In the genomic region with DNA sequence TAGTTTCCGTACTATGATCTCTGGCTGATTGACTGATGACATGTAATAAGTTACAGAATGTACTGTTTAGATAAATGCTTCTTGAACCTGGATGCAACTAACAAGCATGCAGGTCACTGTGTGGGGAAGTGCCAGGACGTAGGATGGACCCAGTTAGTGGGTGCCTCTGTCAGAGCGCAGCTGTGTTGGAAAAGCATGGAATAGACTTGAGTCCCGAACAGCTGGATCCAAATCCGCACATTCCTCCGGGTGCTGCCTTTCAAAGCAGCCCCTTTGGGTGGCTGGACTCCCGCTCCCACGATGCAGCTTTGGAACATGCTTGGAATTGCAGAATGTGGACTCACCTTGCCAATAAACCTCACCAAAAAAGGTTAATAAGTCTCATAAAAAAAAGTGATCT, we compare ENCODE assay signal across 32 cellular contexts. TPM values are rescaled to one million over a fixed set of nuclear protein-coding genes. Genes with fewer than 3 reads are reported as not detected.
"Had no signal": no experiment of that assay in that cellular context is flagged by ENCODE, and none has a peak within 500 bp of the region (broad histone marks: within the 10 kb centered on the region; RNA-seq: fewer than 3 reads in every experiment).

No MANE protein-coding gene starts in this region.

- H3K9me3 ChIP-seq: adrenal gland, body of pancreas, colonic mucosa, gastrocnemius medialis, heart left ventricle had no signal

- DNase-seq: activated CD4-positive, alpha-beta memory T cell treated with anti-CD3 and anti-CD28 coated beads for 36 hours; activated CD4-positive, alpha-beta T cell treated with anti-CD3 and anti-CD28 coated beads for 36 hours; activated CD4-positive, alpha-beta T cell treated with anti-CD3 and anti-CD28 coated beads, Interleukin-2, amount 10 ng/mL, durations not matched to agents 24 days and 14 days; activated CD4-positive, CD25-positive, alpha-beta regulatory T cell; activated CD4-positive, CD25-positive, alpha-beta regulatory T cell treated with anti-CD3 and anti-CD28 coated beads, Interleukin-2, amount 50 U/mL, for 72 hours; activated CD8-positive, alpha-beta memory T cell treated with anti-CD3 and anti-CD28 coated beads, Interleukin-2, amount 10 ng/mL, durations not matched to agents 7 days and 5 days; activated CD8-positive, alpha-beta memory T cell treated with anti-CD3 and anti-CD28 coated beads, Interleukin-2, amount 50 U/mL, for 4 hours; activated CD8-positive, alpha-beta T cell treated with anti-CD3 and anti-CD28 coated beads, Interleukin-2, amount 10 ng/mL, durations not matched to agents 7 days and 5 days; activated effector memory CD4-positive, alpha-beta T cell treated with anti-CD3 and anti-CD28 coated beads, Interleukin-2, amount 50 U/mL, for 16 hours; activated naive CD4-positive, alpha-beta T cell treated with anti-CD3 and anti-CD28 coated beads for 36 hours; activated naive CD8-positive, alpha-beta T cell treated with anti-CD3 and anti-CD28 coated beads for 36 hours; activated naive CD8-positive, alpha-beta T cell treated with anti-CD3 and anti-CD28 coated beads, Interleukin-2, amount 50 U/mL, for 24 hours; activated T-cell treated with anti-CD3 and anti-CD28 coated beads, Interleukin-2, amount 50 U/mL, for 1 hour; activated T-cell treated with anti-CD3 and anti-CD28 coated beads, Interleukin-2, amount 50 U/mL, for 48 hours; adrenal gland; amygdala; body of pancreas; caudate nucleus; colonic mucosa; effector CD8-positive, alpha-beta T cell; foreskin keratinocyte; gastrocnemius medialis; glutamatergic neuron; heart left ventricle; T-helper 1 cell; T-helper 17 cell had no signal

- H3K4me1 ChIP-seq: adrenal gland, colonic mucosa, foreskin keratinocyte had no signal

- ATAC-seq: activated CD4-positive, alpha-beta T cell treated with anti-CD3 and anti-CD28 coated beads for 36 hours; activated CD8-positive, alpha-beta memory T cell treated with anti-CD3 and anti-CD28 coated beads, Interleukin-2, amount 10 ng/mL, durations not matched to agents 7 days and 5 days; activated CD8-positive, alpha-beta T cell treated with anti-CD3 and anti-CD28 coated beads, Interleukin-2, amount 10 ng/mL, durations not matched to agents 7 days and 5 days; activated naive CD8-positive, alpha-beta T cell treated with anti-CD3 and anti-CD28 coated beads, Interleukin-2, amount 50 U/mL, for 24 hours; body of pancreas; esophagus mucosa; foreskin keratinocyte; gastrocnemius medialis; heart left ventricle; T-helper 17 cell had no signal

- H3K9me3 Mint-ChIP-seq: activated CD4-positive, alpha-beta memory T cell treated with anti-CD3 and anti-CD28 coated beads for 36 hours; activated CD4-positive, alpha-beta T cell treated with anti-CD3 and anti-CD28 coated beads, Interleukin-2, amount 10 ng/mL, durations not matched to agents 24 days and 14 days; activated naive CD4-positive, alpha-beta T cell treated with anti-CD3 and anti-CD28 coated beads for 36 hours; activated naive CD4-positive, alpha-beta T cell treated with anti-CD3 and anti-CD28 coated beads, Interleukin-2, amount 50 U/mL, for 24 hours; activated naive CD8-positive, alpha-beta T cell treated with anti-CD3 and anti-CD28 coated beads for 36 hours; activated naive CD8-positive, alpha-beta T cell treated with anti-CD3 and anti-CD28 coated beads, Interleukin-2, amount 50 U/mL, for 24 hours; activated T-helper 1 cell treated with anti-CD3 and anti-CD28 coated beads, Interleukin-12 subunit alpha, Interleukin-12 subunit beta, Interleukin-2, Interleukin-4 antibody, amounts not matched to agents 30 ng/mL and 10 ng/mL and 1 ng/mL, durations not matched to agents 14 hours and 24 hours and 36 hours; activated T-helper 2 cell treated with anti-CD3 and anti-CD28 coated beads, Interferon-gamma antibody, Interleukin-2, Interleukin-4, amounts not matched to agents 10 μg/mL and 5 μg/mL and 100 μg/mL, durations not matched to agents 14 hours and 24 hours and 36 hours had no signal

- H3K27me3 ChIP-seq: body of pancreas, colonic mucosa, foreskin keratinocyte had no signal

- H3K27ac ChIP-seq: adrenal gland, body of pancreas, colonic mucosa, epithelial cell of prostate, foreskin keratinocyte, gastrocnemius medialis, heart left ventricle had no signal

- H3K4me1 Mint-ChIP-seq: T-helper 17 cell had no signal

- H3K4me3 ChIP-seq: adrenal gland, body of pancreas, colonic mucosa, gastrocnemius medialis, heart left ventricle had no signal

- H3K36me3 Mint-ChIP-seq: activated CD4-positive, alpha-beta memory T cell treated with anti-CD3 and anti-CD28 coated beads for 36 hours; activated CD8-positive, alpha-beta memory T cell treated with anti-CD3 and anti-CD28 coated beads, Interleukin-2, amount 10 ng/mL, durations not matched to agents 7 days and 5 days; activated naive CD4-positive, alpha-beta T cell treated with anti-CD3 and anti-CD28 coated beads, Interleukin-2, amount 50 U/mL, for 24 hours; activated naive CD8-positive, alpha-beta T cell treated with anti-CD3 and anti-CD28 coated beads for 36 hours had no signal

- H3K36me3 ChIP-seq: adrenal gland, colonic mucosa, gastrocnemius medialis, heart left ventricle had no signal

- H3K27ac Mint-ChIP-seq: activated CD4-positive, alpha-beta memory T cell treated with anti-CD3 and anti-CD28 coated beads for 36 hours; activated CD4-positive, alpha-beta T cell treated with anti-CD3 and anti-CD28 coated beads for 36 hours; activated CD4-positive, alpha-beta T cell treated with anti-CD3 and anti-CD28 coated beads, Interleukin-2, amount 10 ng/mL, durations not matched to agents 24 days and 14 days; activated CD8-positive, alpha-beta memory T cell treated with anti-CD3 and anti-CD28 coated beads, Interleukin-2, amount 10 ng/mL, durations not matched to agents 7 days and 5 days; activated CD8-positive, alpha-beta T cell treated with anti-CD3 and anti-CD28 coated beads, Interleukin-2, amount 10 ng/mL, durations not matched to agents 7 days and 5 days; activated naive CD4-positive, alpha-beta T cell treated with anti-CD3 and anti-CD28 coated beads for 36 hours; activated naive CD4-positive, alpha-beta T cell treated with anti-CD3 and anti-CD28 coated beads, Interleukin-2, amount 50 U/mL, for 24 hours; activated naive CD8-positive, alpha-beta T cell treated with anti-CD3 and anti-CD28 coated beads for 36 hours; activated naive CD8-positive, alpha-beta T cell treated with anti-CD3 and anti-CD28 coated beads, Interleukin-2, amount 50 U/mL, for 24 hours; activated T-helper 1 cell treated with anti-CD3 and anti-CD28 coated beads, Interleukin-12 subunit alpha, Interleukin-12 subunit beta, Interleukin-2, Interleukin-4 antibody, amounts not matched to agents 30 ng/mL and 10 ng/mL and 1 ng/mL, durations not matched to agents 14 hours and 24 hours and 36 hours; activated T-helper 2 cell treated with anti-CD3 and anti-CD28 coated beads, Interferon-gamma antibody, Interleukin-2, Interleukin-4, amounts not matched to agents 10 μg/mL and 5 μg/mL and 100 μg/mL, durations not matched to agents 14 hours and 24 hours and 36 hours; T-helper 17 cell had no signal

- H3K4me3 Mint-ChIP-seq: activated CD4-positive, alpha-beta memory T cell treated with anti-CD3 and anti-CD28 coated beads for 36 hours; activated CD4-positive, alpha-beta T cell treated with anti-CD3 and anti-CD28 coated beads for 36 hours; activated CD4-positive, alpha-beta T cell treated with anti-CD3 and anti-CD28 coated beads, Interleukin-2, amount 10 ng/mL, durations not matched to agents 24 days and 14 days; activated CD8-positive, alpha-beta memory T cell treated with anti-CD3 and anti-CD28 coated beads, Interleukin-2, amount 10 ng/mL, durations not matched to agents 7 days and 5 days; activated CD8-positive, alpha-beta T cell treated with anti-CD3 and anti-CD28 coated beads, Interleukin-2, amount 10 ng/mL, durations not matched to agents 7 days and 5 days; activated naive CD4-positive, alpha-beta T cell treated with anti-CD3 and anti-CD28 coated beads for 36 hours; activated naive CD4-positive, alpha-beta T cell treated with anti-CD3 and anti-CD28 coated beads, Interleukin-2, amount 50 U/mL, for 24 hours; activated naive CD8-positive, alpha-beta T cell treated with anti-CD3 and anti-CD28 coated beads for 36 hours; activated naive CD8-positive, alpha-beta T cell treated with anti-CD3 and anti-CD28 coated beads, Interleukin-2, amount 50 U/mL, for 24 hours; activated T-helper 1 cell treated with anti-CD3 and anti-CD28 coated beads, Interleukin-12 subunit alpha, Interleukin-12 subunit beta, Interleukin-2, Interleukin-4 antibody, amounts not matched to agents 30 ng/mL and 10 ng/mL and 1 ng/mL, durations not matched to agents 14 hours and 24 hours and 36 hours; T-helper 17 cell had no signal

RNA-seq across cellular contexts. Expression of a gene that starts 35.5 kb away (rescaled TPM):
- total RNA-seq: activated CD4-positive, alpha-beta memory T cell treated with anti-CD3 and anti-CD28 coated beads for 36 hours; activated CD4-positive, alpha-beta T cell treated with anti-CD3 and anti-CD28 coated beads for 36 hours; activated CD4-positive, alpha-beta T cell treated with anti-CD3 and anti-CD28 coated beads, Interleukin-2, amount 10 ng/mL, durations not matched to agents 24 days and 14 days; activated CD8-positive, alpha-beta memory T cell treated with anti-CD3 and anti-CD28 coated beads for 36 hours; activated CD8-positive, alpha-beta memory T cell treated with anti-CD3 and anti-CD28 coated beads, Interleukin-2, amount 10 ng/mL, durations not matched to agents 7 days and 5 days; activated CD8-positive, alpha-beta T cell treated with anti-CD3 and anti-CD28 coated beads, Interleukin-2, amount 10 ng/mL, durations not matched to agents 7 days and 5 days; activated naive CD4-positive, alpha-beta T cell treated with anti-CD3 and anti-CD28 coated beads for 36 hours; activated naive CD8-positive, alpha-beta T cell treated with anti-CD3 and anti-CD28 coated beads for 36 hours; activated T-helper 1 cell treated with anti-CD3 and anti-CD28 coated beads, Interleukin-12 subunit alpha, Interleukin-12 subunit beta, Interleukin-2, Interleukin-4 antibody, amounts not matched to agents 30 ng/mL and 10 ng/mL and 1 ng/mL, durations not matched to agents 14 hours and 24 hours and 36 hours; activated T-helper 2 cell treated with anti-CD3 and anti-CD28 coated beads, Interferon-gamma antibody, Interleukin-2, Interleukin-4, amounts not matched to agents 10 μg/mL and 5 μg/mL and 100 μg/mL, durations not matched to agents 14 hours and 24 hours and 36 hours; T-helper 17 cell had no signal
